ENCODE assay signal across 17 cellular contexts in genomic region chr11:47276923-47277322, GRCh38.
"Had no signal": no experiment of that assay in that cellular context is flagged by ENCODE, and none has a peak within 500 bp of the region (broad histone marks: within the 10 kb centered on the region; RNA-seq: fewer than 3 reads in every experiment).

No MANE protein-coding gene starts in this region.

- H3K9ac ChIP-seq: neural progenitor cell had no signal

- H3K27ac ChIP-seq: colonic mucosa, neural progenitor cell, ovary had no signal

- H3K9me3 ChIP-seq: colonic mucosa, gastrocnemius medialis, heart right ventricle, mucosa of descending colon, ovary, right atrium auricular region had no signal

- H3K4me2 ChIP-seq: neural progenitor cell, smooth muscle cell had no signal

- ATAC-seq: esophagus mucosa, gastrocnemius medialis, mucosa of descending colon, natural killer cell had no signal

- H3K9me3 Mint-ChIP-seq: natural killer cell, neural progenitor cell had no signal

- H3K4me3 Mint-ChIP-seq: natural killer cell, neural progenitor cell had no signal

- H2AFZ ChIP-seq: neural progenitor cell had no signal

- DNase-seq: colonic mucosa; dermis blood vessel endothelial cell; gastrocnemius medialis; heart right ventricle; hypothalamus; kidney glomerular epithelial cell; mammary epithelial cell; natural killer cell; nucleus accumbens; ovary; stimulated activated CD4-positive, alpha-beta T cell treated with anti-CD3 and anti-CD28 coated beads, Interleukin-2, amount 100 ng/mL, for 48 hours; stimulated activated naive CD4-positive, alpha-beta T cell treated with Interleukin-2 at 50 U/mL for 16 hours had no signal

- H3K36me3 ChIP-seq: neural progenitor cell, ovary had no signal

- H3K27me3 ChIP-seq: colonic mucosa, gastrocnemius medialis, heart right ventricle, neural progenitor cell, ovary, right atrium auricular region had no signal

- H3K4me3 ChIP-seq: colonic mucosa, gastrocnemius medialis, heart right ventricle, mucosa of descending colon, neural progenitor cell, ovary, right atrium auricular region, smooth muscle cell had no signal

- H3K4me1 ChIP-seq: neural progenitor cell had no signal

- H3K27ac Mint-ChIP-seq: natural killer cell, neural progenitor cell had no signal
